In genomic region chr1:85240174-85240601, GRCh38 we compare ENCODE assay signal across 9 cellular contexts. TPM values are rescaled to one million over a fixed set of nuclear protein-coding genes. Genes with fewer than 3 reads are reported as not detected.
A peak's percentile ranks its signal among the peaks of the same experiment; 100 is the strongest.
DNase-seq lines count a peak whose midpoint lies in the region; ATAC-seq, FAIRE-seq and TF ChIP-seq lines count a peak whose summit lies in the region.
"Had no signal": no experiment of that assay in that cellular context is flagged by ENCODE, and none has a peak within 500 bp of the region (broad histone marks: within the 10 kb centered on the region; RNA-seq: fewer than 3 reads in every experiment).

No MANE protein-coding gene starts in this region.

- no peak overlapping the region for H3K4me3 ChIP-seq in GM06990 (replicated peaks; ENCODE audit: low read depth, low read length)
- no peak overlapping the region for H3K4me3 ChIP-seq in HepG2 (replicated peaks in 1 of 3; ENCODE audit: insufficient read depth in 1 of 3, low read depth in 2 of 3, low read length in 3 of 3)
- no peak overlapping the region for H3K4me3 ChIP-seq in BE2C (ENCODE audit: low read depth, low read length)
- H3K4me3 ChIP-seq: lung had no signal

- H3K27ac Mint-ChIP-seq in WTC11: no peak overlapping the region

- TF ChIP-seq EP300 in HepG2 (IDR thresholded peaks at IDR 0.05; ENCODE audit: low read depth in 2 of 2, low read length in 2 of 2) (no peak), HepG2 (CRISPR knock-in tag; IDR thresholded peaks at IDR 0.05; ENCODE audit: borderline replicate concordance) (no peak)

- DNase-seq in GM06990 (ENCODE audit: extremely low read depth, insufficient read length) (peak; percentile 8), HT-29 (ENCODE audit: low spot score) (peak; percentile 45), WTC11 (ENCODE audit: low spot score) (peak; percentile 56), HepG2 (ENCODE audit: low spot score) (no peak), H4 (ENCODE audit: low spot score) (no peak), HuH-7.5 (ENCODE audit: low spot score) (no peak), BE2C (no peak)
- no peak for DNase-seq in stimulated activated CD4-positive, alpha-beta T cell treated with anti-CD3 and anti-CD28 coated beads, Interleukin-4, amount 100 ng/mL, for 4 hours

- no peak overlapping the region for H3K9ac ChIP-seq in HepG2 (ENCODE audit: insufficient read depth, low read depth, low read length)

- CTCF ChIA-PET in WTC11 (lab: Charles Lee): interaction anchor here (0.6 to 1.8 kb wide), 28 partner anchors 9 to 304 kb away, joined by 3 to 58 read pairs (median 4); partner anchors contain the start of gene C1orf52
- CTCF ChIA-PET in HepG2 (lab: Yijun Ruan, JAX; ENCODE audit: low intra/inter-chr PET ratio, low total read pairs): no interaction called here

- intact Hi-C loops in HepG2 (cut with micrococcal nuclease; ENCODE audit: unreplicated experiment): no loop called here

- H3K27me3 Mint-ChIP-seq in WTC11 (ENCODE audit: low read depth): no peaks in the 10 kb centered on the region

- in situ Hi-C loops in HepG2 (cut with HindIII; ENCODE audit: extremely low pct_ligation_motif_present, low pct_unique_long_range_greater_than_20kb): no loop called here

- H3K36me3 Mint-ChIP-seq in WTC11: no peaks in the 10 kb centered on the region

- no peak overlapping the region for H3K4me2 ChIP-seq in HepG2 (ENCODE audit: low read depth, low read length)

- POLR2A ChIA-PET in WTC11 (lab: Charles Lee): interaction anchor here (0.9 to 1.5 kb wide), 4 partner anchors 16 to 295 kb away, joined by 3 read pairs; partner anchors contain the start of gene BCL10
- POLR2A ChIA-PET in HepG2 (lab: Yijun Ruan, JAX): no interaction called here

- H3K4me3 Mint-ChIP-seq in WTC11: no peak overlapping the region

- TF ChIP-seq CTCF in GM06990 (IDR thresholded peaks at IDR 0.05; ENCODE audit: insufficient read depth, low read length, poor library complexity, severe bottlenecking): no peak
- no peak for TF ChIP-seq CTCF in WTC11 (IDR thresholded peaks at IDR 0.05)
- peak; percentile 18; the same call in 1 of the 2 replicates for TF ChIP-seq CTCF in HepG2 (CRISPR knock-in tag; IDR thresholded peaks at IDR 0.05)
- TF ChIP-seq CTCF in BE2C (IDR thresholded peaks at IDR 0.05; ENCODE audit: low read depth, low read length): no peak

- no peaks in the 10 kb centered on the region for H3K9me3 ChIP-seq in HepG2 (ENCODE audit: low read length)
- no peaks in the 10 kb centered on the region for H3K9me3 ChIP-seq in BE2C

- WGBS in HepG2 (ENCODE audit: low lambda C conversion rate): 0% methylated on average over 1 of the region's 1 CpG

- H2AFZ ChIP-seq in HepG2 (ENCODE audit: low read length): no peak overlapping the region

- 0 out of 2 replicates have a peak, but pooled peaks cover 3% of the 10 kb centered on the region for H3K9me3 Mint-ChIP-seq in WTC11

- BruUV-seq in HepG2 (replicated peaks; lab: Mats Ljungman, UMichigan): no TSS peak

- no peak for FAIRE-seq in HepG2 (lab: Jason Lieb, UNC)

- H3K4me1 Mint-ChIP-seq in WTC11: peaks cover 25% of the 10 kb centered on the region

- no peak overlapping the region for H3K27ac ChIP-seq in HepG2 (ENCODE audit: extremely low read length, insufficient read depth, low read length)

- H3K27me3 ChIP-seq in GM06990 (replicated peaks; ENCODE audit: control insufficient read depth, insufficient read depth, low read length): no peaks in the 10 kb centered on the region
- H3K27me3 ChIP-seq in HepG2 (ENCODE audit: control insufficient read depth in 1 of 2, insufficient read depth in 2 of 2, low read length in 2 of 2): no peaks in the 10 kb centered on the region
- no peaks in the 10 kb centered on the region for H3K27me3 ChIP-seq in BE2C

- TF ChIP-seq RAD21 in HepG2 (CRISPR knock-in tag; IDR thresholded peaks at IDR 0.05): no peak

- ATAC-seq in WTC11 (peak; percentile 94), HepG2 (peak; percentile 52; the same call in 2 of the 3 replicates)

- TF ChIP-seq POLR2A in HepG2 (IDR thresholded peaks at IDR 0.05; ENCODE audit: insufficient read depth in 1 of 2, low read depth in 2 of 2, low read length in 2 of 2): no peak

- H4K20me1 ChIP-seq in HepG2 (ENCODE audit: insufficient read depth, low read length): no peaks in the 10 kb centered on the region

- H3K36me3 ChIP-seq in GM06990 (ENCODE audit: control insufficient read depth, insufficient read depth, low read length) (no peaks in the 10 kb centered on the region), HepG2 (replicated peaks in 1 of 2; ENCODE audit: control insufficient read depth in 1 of 2, insufficient read depth in 2 of 2, low read length in 2 of 2) (no peaks in the 10 kb centered on the region), BE2C (no peaks in the 10 kb centered on the region)

- H3K4me1 ChIP-seq in HepG2 (ENCODE audit: insufficient read depth, low read length): 0 out of 2 replicates have a peak, but pooled peaks cover 7% of the 10 kb centered on the region
- no peaks in the 10 kb centered on the region for H3K4me1 ChIP-seq in BE2C

- H3K79me2 ChIP-seq in HepG2 (ENCODE audit: insufficient read depth, low read length): no peaks in the 10 kb centered on the region

RNA-seq across cellular contexts. Expression of gene C1orf52, which starts 19.3 kb away (rescaled TPM):
- 27.8 and 38.2 TPM in 2 replicates for total RNA-seq in HT-29 (2014; rRNA removed; shearing (Covaris generic))
- total RNA-seq in WTC11 (2021) (35.8 to 44.5 TPM (median 40.2 TPM) in 3 replicates), HepG2 (2016; rRNA removed; fragmentation: Illumina TruSeq; extraction: Trizol) (19.4 and 23.0 TPM in 2 replicates)
- total RNA-seq in HepG2 (2016; cell fraction: cytosol; rRNA removed; fragmentation: Illumina TruSeq; extraction: Trizol; ENCODE audit: low read depth): 3.1 and 4.1 TPM in 2 replicates
- 17.6 and 28.5 TPM in 2 replicates for total RNA-seq in HepG2 (2016; cell fraction: insoluble cytoplasmic fraction; rRNA removed; fragmentation: Illumina TruSeq; extraction: Trizol)
- total RNA-seq in HepG2 (2016; cell fraction: membrane; rRNA removed; fragmentation: Illumina TruSeq; extraction: Trizol): 12.6 and 13.8 TPM in 2 replicates
- 11.1 and 11.5 TPM in 2 replicates for total RNA-seq in HepG2 (2016; cell fraction: nucleus; rRNA removed; fragmentation: Illumina TruSeq; extraction: Trizol)
- polyA plus RNA-seq in HepG2 (2011; rRNA removed): 25.8 and 27.4 TPM in 2 replicates
- polyA plus RNA-seq in HepG2 (2011; cell fraction: cytosol; rRNA removed): 13.2 and 20.6 TPM in 2 replicates
- 27.9 and 30.9 TPM in 2 replicates for polyA plus RNA-seq in HepG2 (2011; cell fraction: nucleus; rRNA removed)
- polyA plus RNA-seq in HepG2 (2012): 19.6 and 23.2 TPM in 2 replicates
- polyA plus RNA-seq in HepG2 (2016; cell fraction: cytosol; fragmentation: Illumina TruSeq; extraction: Trizol; ENCODE audit: low read depth): 5.2 and 6.2 TPM in 2 replicates
- polyA plus RNA-seq in HepG2 (2016; cell fraction: insoluble cytoplasmic fraction; fragmentation: Illumina TruSeq; extraction: Trizol; ENCODE audit: low read depth): 34.5 and 38.9 TPM in 2 replicates
- polyA plus RNA-seq in HepG2 (2016; cell fraction: membrane; fragmentation: Illumina TruSeq; extraction: Trizol; ENCODE audit: low read depth): 11.3 and 11.5 TPM in 2 replicates
- 23.9 and 25.0 TPM in 2 replicates for polyA plus RNA-seq in HepG2 (2016; cell fraction: nucleus; fragmentation: Illumina TruSeq; extraction: Trizol; ENCODE audit: insufficient read depth, low read depth)
- polyA minus RNA-seq in HepG2 (2011; rRNA and poly(A)+ RNA removed; ENCODE audit: low replicate concordance): 8.4 and 10.7 TPM in 2 replicates
- 8.9 and 9.1 TPM in 2 replicates for polyA minus RNA-seq in HepG2 (2011; cell fraction: cytosol; rRNA and poly(A)+ RNA removed)
- 16.0 and 16.9 TPM in 2 replicates for polyA minus RNA-seq in HepG2 (2011; cell fraction: nucleus; rRNA and poly(A)+ RNA removed)
- 15.2 and 16.6 TPM in 2 replicates for total RNA-seq in H4 (2014; rRNA removed; shearing (Covaris generic))
- 56.7 TPM for polyA plus RNA-seq in BE2C (2012; ENCODE audit: insufficient read depth, insufficient read length, low read depth)

RNA-seq across cellular contexts. Expression of gene BCL10, which starts 36.2 kb away (rescaled TPM):
- 11.8 and 13.0 TPM in 2 replicates for total RNA-seq in HT-29 (2014; rRNA removed; shearing (Covaris generic))
- total RNA-seq in WTC11 (2021) (21.3 to 24.2 TPM (median 21.4 TPM) in 3 replicates), HepG2 (2016; rRNA removed; fragmentation: Illumina TruSeq; extraction: Trizol) (14.1 and 20.0 TPM in 2 replicates)
- total RNA-seq in HepG2 (2016; cell fraction: cytosol; rRNA removed; fragmentation: Illumina TruSeq; extraction: Trizol; ENCODE audit: low read depth): 4.5 and 4.9 TPM in 2 replicates
- total RNA-seq in HepG2 (2016; cell fraction: insoluble cytoplasmic fraction; rRNA removed; fragmentation: Illumina TruSeq; extraction: Trizol): 13.6 and 16.8 TPM in 2 replicates
- 11.2 and 12.0 TPM in 2 replicates for total RNA-seq in HepG2 (2016; cell fraction: membrane; rRNA removed; fragmentation: Illumina TruSeq; extraction: Trizol)
- total RNA-seq in HepG2 (2016; cell fraction: nucleus; rRNA removed; fragmentation: Illumina TruSeq; extraction: Trizol): 10.9 and 11.5 TPM in 2 replicates
- polyA plus RNA-seq in HepG2 (2011; rRNA removed): 3.7 and 3.8 TPM in 2 replicates
- 2.7 TPM in 2 replicates for polyA plus RNA-seq in HepG2 (2011; cell fraction: cytosol; rRNA removed)
- 2.7 and 3.0 TPM in 2 replicates for polyA plus RNA-seq in HepG2 (2011; cell fraction: nucleus; rRNA removed)
- polyA plus RNA-seq in HepG2 (2012): 5.5 and 6.6 TPM in 2 replicates
- polyA plus RNA-seq in HepG2 (2016; cell fraction: cytosol; fragmentation: Illumina TruSeq; extraction: Trizol; ENCODE audit: low read depth): 0.95 and 1.2 TPM in 2 replicates
- 14.1 and 14.9 TPM in 2 replicates for polyA plus RNA-seq in HepG2 (2016; cell fraction: insoluble cytoplasmic fraction; fragmentation: Illumina TruSeq; extraction: Trizol; ENCODE audit: low read depth)
- 3.2 and 3.8 TPM in 2 replicates for polyA plus RNA-seq in HepG2 (2016; cell fraction: membrane; fragmentation: Illumina TruSeq; extraction: Trizol; ENCODE audit: low read depth)
- polyA plus RNA-seq in HepG2 (2016; cell fraction: nucleus; fragmentation: Illumina TruSeq; extraction: Trizol; ENCODE audit: insufficient read depth, low read depth): 9.1 and 9.7 TPM in 2 replicates
- polyA minus RNA-seq in HepG2 (2011; rRNA and poly(A)+ RNA removed; ENCODE audit: low replicate concordance): 6.7 and 7.6 TPM in 2 replicates
- 6.9 and 7.7 TPM in 2 replicates for polyA minus RNA-seq in HepG2 (2011; cell fraction: cytosol; rRNA and poly(A)+ RNA removed)
- polyA minus RNA-seq in HepG2 (2011; cell fraction: nucleus; rRNA and poly(A)+ RNA removed): 18.7 and 23.1 TPM in 2 replicates
- total RNA-seq in H4 (2014; rRNA removed; shearing (Covaris generic)): 13.1 and 19.8 TPM in 2 replicates
- polyA plus RNA-seq in BE2C (2012; ENCODE audit: insufficient read depth, insufficient read length, low read depth): 8.4 TPM

RNA-seq across cellular contexts. Expression of gene SYDE2, which starts 39.4 kb away (rescaled TPM):
- total RNA-seq in HT-29 (2014; rRNA removed; shearing (Covaris generic)): 2.9 and 3.5 TPM in 2 replicates
- total RNA-seq in WTC11 (2021) (11.0 to 13.8 TPM (median 11.4 TPM) in 3 replicates), HepG2 (2016; rRNA removed; fragmentation: Illumina TruSeq; extraction: Trizol) (5.3 and 7.9 TPM in 2 replicates)
- 1.5 and 1.9 TPM in 2 replicates for total RNA-seq in HepG2 (2016; cell fraction: cytosol; rRNA removed; fragmentation: Illumina TruSeq; extraction: Trizol; ENCODE audit: low read depth)
- total RNA-seq in HepG2 (2016; cell fraction: insoluble cytoplasmic fraction; rRNA removed; fragmentation: Illumina TruSeq; extraction: Trizol): 5.3 and 7.7 TPM in 2 replicates
- 2.7 and 2.8 TPM in 2 replicates for total RNA-seq in HepG2 (2016; cell fraction: membrane; rRNA removed; fragmentation: Illumina TruSeq; extraction: Trizol)
- 6.9 and 8.1 TPM in 2 replicates for total RNA-seq in HepG2 (2016; cell fraction: nucleus; rRNA removed; fragmentation: Illumina TruSeq; extraction: Trizol)
- 1.8 TPM in 2 replicates for polyA plus RNA-seq in HepG2 (2011; rRNA removed)
- 1.0 and 1.2 TPM in 2 replicates for polyA plus RNA-seq in HepG2 (2011; cell fraction: cytosol; rRNA removed)
- 1.2 and 1.3 TPM in 2 replicates for polyA plus RNA-seq in HepG2 (2011; cell fraction: nucleus; rRNA removed)
- polyA plus RNA-seq in HepG2 (2012): 1.6 and 2.5 TPM in 2 replicates
- polyA plus RNA-seq in HepG2 (2016; cell fraction: cytosol; fragmentation: Illumina TruSeq; extraction: Trizol; ENCODE audit: low read depth): 0.08 and 0.10 TPM in 2 replicates
- polyA plus RNA-seq in HepG2 (2016; cell fraction: insoluble cytoplasmic fraction; fragmentation: Illumina TruSeq; extraction: Trizol; ENCODE audit: low read depth): 2.4 and 2.6 TPM in 2 replicates
- 0.31 and 0.42 TPM in 2 replicates for polyA plus RNA-seq in HepG2 (2016; cell fraction: membrane; fragmentation: Illumina TruSeq; extraction: Trizol; ENCODE audit: low read depth)
- polyA plus RNA-seq in HepG2 (2016; cell fraction: nucleus; fragmentation: Illumina TruSeq; extraction: Trizol; ENCODE audit: insufficient read depth, low read depth): 3.5 and 3.9 TPM in 2 replicates
- 2.3 and 6.3 TPM in 2 replicates for polyA minus RNA-seq in HepG2 (2011; rRNA and poly(A)+ RNA removed; ENCODE audit: low replicate concordance)
- 4.7 and 5.0 TPM in 2 replicates for polyA minus RNA-seq in HepG2 (2011; cell fraction: cytosol; rRNA and poly(A)+ RNA removed)
- polyA minus RNA-seq in HepG2 (2011; cell fraction: nucleus; rRNA and poly(A)+ RNA removed): 10.0 and 11.9 TPM in 2 replicates
- 0.70 and 2.3 TPM in 2 replicates for total RNA-seq in H4 (2014; rRNA removed; shearing (Covaris generic))
- polyA plus RNA-seq in BE2C (2012; ENCODE audit: insufficient read depth, insufficient read length, low read depth): not detected

Comparison
In these comparisons a context has a peak if more than half of its experiments do, and no peak if none do; other contexts are left out.
1. DNase-seq: peak in GM06990 (single experiment), HT-29 (single experiment) and WTC11 (single experiment); none in HepG2 (single experiment), H4 (single experiment), HuH-7.5 (single experiment), stimulated activated CD4-positive, alpha-beta T cell treated with anti-CD3 and anti-CD28 coated beads, Interleukin-4, amount 100 ng/mL, for 4 hours (0 of 2) and BE2C (single experiment).